Comparison of ENCODE assay signal across 9 cellular contexts in genomic region chrX:66504481-66504880, GRCh38.
"Had no signal": no experiment of that assay in that cellular context is flagged by ENCODE, and none has a peak within 500 bp of the region (broad histone marks: within the 10 kb centered on the region; RNA-seq: fewer than 3 reads in every experiment).

No MANE protein-coding gene starts in this region.

- H3K4me1 Mint-ChIP-seq: IgD-negative memory B cell had no signal

- H2AFZ ChIP-seq: GM23248 had no signal

- H3K27ac Mint-ChIP-seq: HFFc6, IgD-negative memory B cell had no signal

- FAIRE-seq: HepG2 had no signal

- DNase-seq: GM23248, GOT3, H7, HFFc6, KBM-7 had no signal

- H3K4me1 ChIP-seq: HAP-1 had no signal

- H3K4me3 ChIP-seq: GM23248, HAP-1 had no signal

- H3K4me3 Mint-ChIP-seq: HFFc6, IgD-negative memory B cell had no signal

- H3K27ac ChIP-seq: GM23248, HL-60 had no signal

- H3K36me3 Mint-ChIP-seq: IgD-negative memory B cell had no signal

- H3K36me3 ChIP-seq: HAP-1 had no signal

- H3K9ac ChIP-seq: GM23248 had no signal

- H3K9me3 Mint-ChIP-seq: HFFc6 had no signal

- H3K9me3 ChIP-seq: HAP-1 had no signal
